In genomic region chr6:43506667-43507471, GRCh38 we compare ENCODE assay signal across 8 cellular contexts. TPM values are rescaled to one million over a fixed set of nuclear protein-coding genes. Genes with fewer than 3 reads are reported as not detected.
DNase-seq lines count a peak whose midpoint lies in the region; ATAC-seq and TF ChIP-seq lines count a peak whose summit lies in the region.

No MANE protein-coding gene starts in this region.

- H3K36me3 Mint-ChIP-seq in CD8-positive, alpha-beta memory T cell: peaks cover 4 to 53% (median 13%) of the 10 kb centered on the region in 3 donors

- H3K9me3 ChIP-seq in CD8-positive, alpha-beta memory T cell (ENCODE audit: low read length): no peaks in the 10 kb centered on the region
- no peaks in the 10 kb centered on the region for H3K9me3 ChIP-seq in cardiac muscle cell (ENCODE audit: low read depth)
- no peaks in the 10 kb centered on the region for H3K9me3 ChIP-seq in prostate gland
- no peaks in the 10 kb centered on the region for H3K9me3 ChIP-seq in vagina

- CTCF ChIA-PET in CD8-positive, alpha-beta memory T cell (lab: Charles Lee): interaction anchor here (0.6 to 7.2 kb wide), 32 partner anchors 9 to 691 kb away, joined by 3 to 93 read pairs (median 4); partner anchors contain the start of genes ABCC10, CRIP3, DLK2 and DNPH1

- peaks cover 15% of the 10 kb centered on the region for H3K36me3 ChIP-seq in CD8-positive, alpha-beta memory T cell (ENCODE audit: insufficient read depth, low read length)
- peaks cover 21% of the 10 kb centered on the region for H3K36me3 ChIP-seq in cardiac muscle cell
- peaks cover 0 to 23% of the 10 kb centered on the region in 2 donors for H3K36me3 ChIP-seq in prostate gland
- H3K36me3 ChIP-seq in vagina: peaks cover 0 to 39% of the 10 kb centered on the region in 2 donors

- peaks cover 16 to 35% (median 30%) of the 10 kb centered on the region in 3 donors for H3K4me1 Mint-ChIP-seq in CD8-positive, alpha-beta memory T cell

- peak; percentile 65 to 83 (median 71) for DNase-seq in CD8-positive, alpha-beta memory T cell
- DNase-seq in NCI-H1105 treated with DMSO at 0.1 percent for 48 hours (lab: John Stamatoyannopoulos, UW) (peak; percentile 65), SW480 (ENCODE audit: low spot score) (peak; percentile 48), cardiac muscle cell (ENCODE audit: low read depth in 1 of 2, low spot score in 1 of 2) (peak; percentile 86 to 89), prostate gland (ENCODE audit: low spot score) (peak; percentile 78), vagina (ENCODE audit: extremely low spot score in 2 of 2) (no peak)
- DNase-seq in activated naive CD8-positive, alpha-beta T cell treated with anti-CD3 and anti-CD28 coated beads, Interleukin-2, amount 50 U/mL, for 16 hours (ENCODE audit: low read depth, low spot score): peak; percentile 60

- H3K4me3 Mint-ChIP-seq in CD8-positive, alpha-beta memory T cell: peak overlapping the region in 1 of 7 donors; percentile 66

- H3K4me3 ChIP-seq in CD8-positive, alpha-beta memory T cell (ENCODE audit: low read length): no peak overlapping the region
- H3K4me3 ChIP-seq in cardiac muscle cell (no peak overlapping the region), prostate gland (no peak overlapping the region), vagina (no peak overlapping the region)

- H3K27me3 ChIP-seq in CD8-positive, alpha-beta memory T cell (ENCODE audit: insufficient read depth, low read length, poor library complexity, severe bottlenecking): peaks cover 10% of the 10 kb centered on the region
- H3K27me3 ChIP-seq in cardiac muscle cell: peaks cover 17% of the 10 kb centered on the region
- no peaks in the 10 kb centered on the region for H3K27me3 ChIP-seq in prostate gland (replicated peaks; ENCODE audit: insufficient read depth)
- H3K27me3 ChIP-seq in vagina: no peaks in the 10 kb centered on the region

- peak; percentile 96 for TF ChIP-seq CTCF in cardiac muscle cell (IDR thresholded peaks at IDR 0.05; ENCODE audit: low read depth, low read length)
- peak; percentile 89 to 99 (median 96) for TF ChIP-seq CTCF in prostate gland (IDR thresholded peaks at IDR 0.05)
- TF ChIP-seq CTCF in vagina (IDR thresholded peaks at IDR 0.05): peak; percentile 69 to 89 (median 88)

- peak overlapping the region in 7 of 8 donors; percentile 5 to 95 (median 66) for H3K27ac Mint-ChIP-seq in CD8-positive, alpha-beta memory T cell

- no peak for TF ChIP-seq POLR2A in prostate gland (IDR thresholded peaks at IDR 0.05)
- TF ChIP-seq POLR2A in vagina (IDR thresholded peaks at IDR 0.05): no peak

- no peaks in the 10 kb centered on the region for H3K9me3 Mint-ChIP-seq in CD8-positive, alpha-beta memory T cell

- no peak overlapping the region for H3K27ac ChIP-seq in CD8-positive, alpha-beta memory T cell (ENCODE audit: low read depth, low read length)
- no peak overlapping the region for H3K27ac ChIP-seq in cardiac muscle cell
- H3K27ac ChIP-seq in prostate gland: no peak overlapping the region
- H3K27ac ChIP-seq in vagina: no peak overlapping the region

- peak; percentile 49 for ATAC-seq in GM21529 (IDR thresholded peaks at IDR 0.05; ENCODE audit: unreplicated experiment)

- 24% methylated on average over 14 of the region's 14 CpGs for WGBS in prostate gland

- POLR2A ChIA-PET in CD8-positive, alpha-beta memory T cell (lab: Charles Lee): interaction anchor here (0.7 to 1.7 kb wide), 6 partner anchors 9 to 278 kb away, joined by 3 to 4 read pairs (median 3); partner anchors contain the start of genes ABCC10, DLK2, DNPH1 and POLR1C

- intact Hi-C loops in prostate gland (cut with DNase I): loop anchor here (2.0 to 5.0 kb wide), 2 partner anchors 52 to 120 kb away; partner anchors contain the start of gene DLK2
- intact Hi-C loops in vagina (cut with DNase I): loop anchor here (5.0 to 10.0 kb wide), 2 partner anchors 55 to 142 kb away; partner anchors contain the start of gene ZNF318

- H3K4me1 ChIP-seq in CD8-positive, alpha-beta memory T cell (ENCODE audit: insufficient read depth, low read length): peaks cover 14% of the 10 kb centered on the region
- peaks cover 5% of the 10 kb centered on the region for H3K4me1 ChIP-seq in cardiac muscle cell (ENCODE audit: low read depth)
- H3K4me1 ChIP-seq in prostate gland (replicated peaks): peaks cover 4% of the 10 kb centered on the region
- peaks cover 24% of the 10 kb centered on the region for H3K4me1 ChIP-seq in vagina

- peaks cover 5 to 14% of the 10 kb centered on the region in 2 donors for H3K27me3 Mint-ChIP-seq in CD8-positive, alpha-beta memory T cell

RNA-seq across cellular contexts. Expression of gene LRRC73, which starts 3.3 kb away (rescaled TPM):
- total RNA-seq in CD8-positive, alpha-beta memory T cell: under 1 TPM; 0.11 to 0.13 TPM
- not detected for polyA plus RNA-seq in CD8-positive, alpha-beta memory T cell
- total RNA-seq in cardiac muscle cell (3.3 and 3.4 TPM in 2 replicates), prostate gland (1 to 10 TPM in 1 of 2 donors, under 1 TPM in 1; 0.68 to 4.0 TPM), vagina (not detected)
- 2.9 and 4.6 TPM in 2 replicates for polyA plus RNA-seq in cardiac muscle cell

RNA-seq across cellular contexts. Expression of gene YIPF3, which starts 9.9 kb away (rescaled TPM):
- 10 to 100 TPM; 48.9 to 49.1 TPM for total RNA-seq in CD8-positive, alpha-beta memory T cell
- polyA plus RNA-seq in CD8-positive, alpha-beta memory T cell: 86.5 TPM
- 145 and 195 TPM in 2 replicates for total RNA-seq in cardiac muscle cell
- polyA plus RNA-seq in cardiac muscle cell: 123 and 134 TPM in 2 replicates
- total RNA-seq in prostate gland: 100 to 1,000 TPM; 162 to 180 TPM
- total RNA-seq in vagina: 80.0 TPM

RNA-seq across cellular contexts. Expression of gene POLR1C, which starts 10.0 kb away (rescaled TPM):
- 100 to 1,000 TPM; 122 to 124 TPM for total RNA-seq in CD8-positive, alpha-beta memory T cell
- polyA plus RNA-seq in CD8-positive, alpha-beta memory T cell: 19.6 TPM
- total RNA-seq in cardiac muscle cell (20.7 and 28.6 TPM in 2 replicates), prostate gland (10 to 100 TPM; 24.4 to 37.2 TPM), vagina (34.1 TPM)
- polyA plus RNA-seq in cardiac muscle cell: 27.9 and 38.8 TPM in 2 replicates

RNA-seq across cellular contexts. Expression of gene TJAP1, which starts 29.5 kb away (rescaled TPM):
- total RNA-seq in CD8-positive, alpha-beta memory T cell: 10 to 100 TPM; 48.8 to 49.1 TPM
- 11.8 TPM for polyA plus RNA-seq in CD8-positive, alpha-beta memory T cell
- 24.7 and 31.2 TPM in 2 replicates for total RNA-seq in cardiac muscle cell
- 23.1 and 25.8 TPM in 2 replicates for polyA plus RNA-seq in cardiac muscle cell
- total RNA-seq in prostate gland: 10 to 100 TPM; 29.1 to 51.6 TPM
- 27.5 TPM for total RNA-seq in vagina

RNA-seq across cellular contexts. Expression of gene DLK2, which starts 51.5 kb away (rescaled TPM):
- 1 to 10 TPM; 1.9 TPM for total RNA-seq in CD8-positive, alpha-beta memory T cell
- 1.4 TPM for polyA plus RNA-seq in CD8-positive, alpha-beta memory T cell
- total RNA-seq in cardiac muscle cell (4.4 and 5.2 TPM in 2 replicates), prostate gland (10 to 100 TPM; 13.5 to 46.1 TPM), vagina (3.9 TPM)
- polyA plus RNA-seq in cardiac muscle cell: 4.6 and 5.0 TPM in 2 replicates

Comparison
In these comparisons a context has a peak if more than half of its experiments do, and no peak if none do; other contexts are left out.
1. DNase-seq: peak in CD8-positive, alpha-beta memory T cell (5 of 5), NCI-H1105 treated with DMSO at 0.1 percent for 48 hours (single experiment), SW480 (single experiment), activated naive CD8-positive, alpha-beta T cell treated with anti-CD3 and anti-CD28 coated beads, Interleukin-2, amount 50 U/mL, for 16 hours (single experiment), cardiac muscle cell (2 of 2) and prostate gland (single experiment); none in vagina (0 of 2).
2. Peak in every context shown above with its lines, with median percentiles within 50 percentile points of each other: CTCF ChIP-seq.